In genomic region chr11:12005061-12005460, GRCh38 we compare ENCODE assay signal across 24 cellular contexts. TPM values are rescaled to one million over a fixed set of nuclear protein-coding genes. Genes with fewer than 3 reads are reported as not detected.
A peak's percentile ranks its signal among the peaks of the same experiment; 100 is the strongest.
DNase-seq lines count a peak whose midpoint lies in the region; ATAC-seq and TF ChIP-seq lines count a peak whose summit lies in the region.
"Had no signal": no experiment of that assay in that cellular context is flagged by ENCODE, and none has a peak within 500 bp of the region (broad histone marks: within the 10 kb centered on the region; RNA-seq: fewer than 3 reads in every experiment).

No MANE protein-coding gene starts in this region.

- H3K4me3 ChIP-seq in GM23248 (peak overlapping the region; percentile 2; the same call in 1 of the 2 replicates), SK-N-MC (0 out of 2 replicates have a peak overlapping the region, but pooled peaks have one; percentile 7), skeletal muscle satellite cell (ENCODE audit: low read length) (no peak overlapping the region)
- H3K4me3 ChIP-seq: mucosa of descending colon, SJCRH30, suprapubic skin had no signal

- 0 out of 2 replicates have a peak, but pooled peaks cover 5% of the 10 kb centered on the region for H3K79me2 ChIP-seq in GM23248 (ENCODE audit: insufficient read depth)

- H3K36me3 ChIP-seq in GM23248 (ENCODE audit: low read depth) (no peaks in the 10 kb centered on the region), SK-N-MC (ENCODE audit: insufficient read depth, low read length) (no peaks in the 10 kb centered on the region), skeletal muscle satellite cell (ENCODE audit: insufficient read depth, low read length) (no peaks in the 10 kb centered on the region)
- H3K36me3 ChIP-seq: SJCRH30, suprapubic skin had no signal

- peaks cover 23% of the 10 kb centered on the region for H3K4me1 ChIP-seq in GM23248 (ENCODE audit: insufficient read depth)
- H3K4me1 ChIP-seq in skeletal muscle satellite cell (ENCODE audit: control insufficient read depth, insufficient read depth, low read length) = peaks cover 18% of the 10 kb centered on the region

- H3K36me3 Mint-ChIP-seq in progenitor cell of endocrine pancreas (ENCODE audit: insufficient read depth) = peaks cover 9% of the 10 kb centered on the region
- H3K36me3 Mint-ChIP-seq: CD8-positive, alpha-beta T cell; IgD-negative memory B cell had no signal

- H3K4me3 Mint-ChIP-seq in progenitor cell of endocrine pancreas (ENCODE audit: low read depth) = no peak overlapping the region
- H3K4me3 Mint-ChIP-seq: CD8-positive, alpha-beta T cell; dendritic cell treated with granulocyte-macrophage colony-stimulating factor and Interleukin-4, amounts not matched to agents 40 ng/mL and 50 ng/mL, for 4 days; IgD-negative memory B cell had no signal

- H3K9me3 ChIP-seq in GM23248 (ENCODE audit: low read depth) (no peaks in the 10 kb centered on the region), SK-N-MC (ENCODE audit: low read depth, low read length) (no peaks in the 10 kb centered on the region), skeletal muscle satellite cell (replicated peaks; ENCODE audit: low read length) (no peaks in the 10 kb centered on the region)
- H3K9me3 ChIP-seq: mucosa of descending colon, SJCRH30, suprapubic skin had no signal

- in situ Hi-C loops in GM23248 (cut with MboI) = no loop called here

- no peaks in the 10 kb centered on the region for H3K27me3 ChIP-seq in GM23248 (replicated peaks; ENCODE audit: insufficient read depth)
- peaks cover 8% of the 10 kb centered on the region for H3K27me3 ChIP-seq in skeletal muscle satellite cell (ENCODE audit: control insufficient read depth, insufficient read depth, low read length)
- H3K27me3 ChIP-seq: SJCRH30 had no signal

- peak overlapping the region; percentile 47 for H3K27ac ChIP-seq in GM23248
- no peak overlapping the region for H3K27ac ChIP-seq in SK-N-MC
- H3K27ac ChIP-seq: epithelial cell of prostate, SJCRH30, suprapubic skin, VCaP had no signal

- no peaks in the 10 kb centered on the region for H4K20me1 ChIP-seq in GM23248 (ENCODE audit: insufficient read depth)

- TF ChIP-seq CTCF in progenitor cell of endocrine pancreas (IDR thresholded peaks at IDR 0.05; ENCODE audit: unreplicated experiment) = no peak

- H3K4me1 Mint-ChIP-seq in progenitor cell of endocrine pancreas (ENCODE audit: low read depth) = peaks cover 16% of the 10 kb centered on the region
- H3K4me1 Mint-ChIP-seq: IgD-negative memory B cell had no signal

- H3K27ac Mint-ChIP-seq in progenitor cell of endocrine pancreas = no peak overlapping the region
- H3K27ac Mint-ChIP-seq: CD8-positive, alpha-beta T cell; dendritic cell treated with granulocyte-macrophage colony-stimulating factor and Interleukin-4, amounts not matched to agents 40 ng/mL and 50 ng/mL, for 4 days; IgD-negative memory B cell had no signal

- H3K9me2 ChIP-seq in GM23248 (ENCODE audit: insufficient read depth) = no peaks in the 10 kb centered on the region

- ATAC-seq in HG03108 (IDR thresholded peaks at IDR 0.05; ENCODE audit: unreplicated experiment) = no peak
- ATAC-seq in GM21528 (IDR thresholded peaks at IDR 0.05; ENCODE audit: low FRiP score, unreplicated experiment) = no peak
- ATAC-seq: CD8-positive, alpha-beta T cell; left lobe of liver; mucosa of descending colon had no signal

- H3K9ac ChIP-seq in GM23248 (no peak overlapping the region), SK-N-MC (ENCODE audit: insufficient read length) (no peak overlapping the region), skeletal muscle satellite cell (ENCODE audit: low read depth, low read length) (no peak overlapping the region)

- H2AFZ ChIP-seq in GM23248 = no peak overlapping the region

- no peak for DNase-seq in GM23248
- DNase-seq in SK-N-MC (ENCODE audit: low read depth, low spot score) = no peak
- peak; percentile 48 for DNase-seq in fibroblast of peridontal ligament (ENCODE audit: extremely low read depth)
- no peak for DNase-seq in progenitor cell of endocrine pancreas (ENCODE audit: low spot score, unreplicated experiment)
- DNase-seq: activated CD4-positive, alpha-beta T cell treated with anti-CD3 and anti-CD28 coated beads, Interleukin-2, amount 50 U/mL, for 1 hour; activated CD8-positive, alpha-beta memory T cell treated with anti-CD3 and anti-CD28 coated beads, Interleukin-2, amount 50 U/mL, for 48 hours; CD8-positive, alpha-beta T cell; mucosa of descending colon; NCI-H1436; NCI-H2171 treated with DMSO at 0.1 percent for 48 hours; NCI-H526 treated with DMSO at 0.1 percent for 48 hours; SJCRH30; stimulated activated CD4-positive, alpha-beta T cell treated with anti-CD3 and anti-CD28 coated beads, Interleukin-15, amount 100 ng/mL, for 24 hours; T-helper 2 cell had no signal

- 68% methylated on average over 4 of the region's 4 CpGs for WGBS in GM23248 (ENCODE audit: low coverage in 1 of 2, low lambda C conversion rate in 2 of 2, missing lambda C conversion rate in 2 of 2), 2 experiments

- H3K9me3 Mint-ChIP-seq in progenitor cell of endocrine pancreas (ENCODE audit: low read depth) = no peaks in the 10 kb centered on the region
- H3K9me3 Mint-ChIP-seq: CD8-positive, alpha-beta T cell; dendritic cell treated with granulocyte-macrophage colony-stimulating factor and Interleukin-4, amounts not matched to agents 40 ng/mL and 50 ng/mL, for 4 days; IgD-negative memory B cell had no signal

- H3K4me2 ChIP-seq in GM23248 (ENCODE audit: unreplicated experiment) (peak overlapping the region; percentile 77), skeletal muscle satellite cell (ENCODE audit: low read length) (peak overlapping the region; percentile 28)

- peaks cover 16% of the 10 kb centered on the region for H3F3A ChIP-seq in GM23248 (ENCODE audit: insufficient read depth)

- H3K27me3 Mint-ChIP-seq in progenitor cell of endocrine pancreas = peaks cover 10% of the 10 kb centered on the region

RNA-seq across cellular contexts. Expression of gene DKK3, which starts 3.4 kb away (rescaled TPM):
- 189 and 225 TPM in 2 replicates for total RNA-seq in GM23248 (2014; rRNA removed; shearing (Covaris generic))
- 237 and 239 TPM in 2 replicates for polyA plus RNA-seq in GM23248 (2016; fragmentation: Nextera tagmentation; extraction: Ambion mirVana)
- 11.8 and 17.0 TPM in 2 replicates for total RNA-seq in skeletal muscle satellite cell (2012; rRNA removed)
- 66.3 and 75.2 TPM in 2 replicates for total RNA-seq in progenitor cell of endocrine pancreas
- total RNA-seq: OCI-LY7 had no signal
- polyA plus RNA-seq: IgD-negative memory B cell had no signal
